7 cellular contexts compared by ENCODE assay signal in genomic region chr5:102681403-102681983, GRCh38.
DNase-seq lines count a peak whose midpoint lies in the region; ATAC-seq and TF ChIP-seq lines count a peak whose summit lies in the region.

No MANE protein-coding gene starts in this region.

- WGBS in adrenal gland, 4 donors, result 59 to 80% (median 68%) methylated on average over 2 of the region's 2 CpGs
- WGBS in right cardiac atrium, result 55% methylated on average over 2 of the region's 2 CpGs

- TF ChIP-seq CTCF in GM13976 (IDR thresholded peaks at IDR 0.05; ENCODE audit: borderline replicate concordance, control extremely low read depth, extremely low read depth, insufficient read depth, missing control alignments), result peak; percentile 85
- peak; percentile 57 for TF ChIP-seq CTCF in SU-DHL-6 (IDR thresholded peaks at IDR 0.05; ENCODE audit: insufficient read depth, low read length, poor library complexity, severe bottlenecking)
- TF ChIP-seq CTCF in adrenal gland (IDR thresholded peaks at IDR 0.05), result peak; percentile 64 to 84 (median 73)

- H3K9me2 ChIP-seq in SU-DHL-6 (replicated peaks; ENCODE audit: insufficient read depth, low read length), result no peaks in the 10 kb centered on the region

- no peak overlapping the region for H3K27ac ChIP-seq in SU-DHL-6 (ENCODE audit: low read depth, low read length)
- no peak overlapping the region for H3K27ac ChIP-seq in adrenal gland
- no peak overlapping the region for H3K27ac ChIP-seq in right cardiac atrium (ENCODE audit: low read length)

- intact Hi-C loops in adrenal gland (cut with DNase I) (no loop called here), right cardiac atrium (cut with DNase I) (loop anchor here in 1 of 4 donors (5.0 to 10.0 kb wide), 2 partner anchors 186 to 363 kb away; no protein-coding TSS in a partner anchor)

- H3K36me3 ChIP-seq in SU-DHL-6 (ENCODE audit: low read length), result no peaks in the 10 kb centered on the region
- H3K36me3 ChIP-seq in adrenal gland (replicated peaks in 1 of 2), result no peaks in the 10 kb centered on the region

- H3F3A ChIP-seq in SU-DHL-6 (ENCODE audit: insufficient read depth), result no peaks in the 10 kb centered on the region

- in situ Hi-C loops in GM13976 (cut with MboI; ENCODE audit: low sequenced_read_pairs, unreplicated experiment), result no loop called here

- H3K4me1 ChIP-seq in adrenal gland (replicated peaks in 1 of 2) (no peaks in the 10 kb centered on the region), right cardiac atrium (ENCODE audit: control insufficient read depth, insufficient read depth, low read length) (no peaks in the 10 kb centered on the region)

- H3K9ac ChIP-seq in SU-DHL-6 (ENCODE audit: low read length), result no peak overlapping the region

- no peaks in the 10 kb centered on the region for H3K27me3 ChIP-seq in SU-DHL-6 (ENCODE audit: low read length)
- no peaks in the 10 kb centered on the region for H3K27me3 ChIP-seq in adrenal gland
- H3K27me3 ChIP-seq in right cardiac atrium (ENCODE audit: control insufficient read depth, insufficient read depth), result no peaks in the 10 kb centered on the region

- no peak overlapping the region for H3K4me3 ChIP-seq in SU-DHL-6 (ENCODE audit: insufficient read depth, low read length, poor library complexity, severe bottlenecking)
- no peak overlapping the region for H3K4me3 ChIP-seq in adrenal gland
- H3K4me3 ChIP-seq in right cardiac atrium (ENCODE audit: low read length), result no peak overlapping the region
- H3K4me3 ChIP-seq in skeletal muscle cell (ENCODE audit: low read depth, low read length), result no peak overlapping the region

- no peak overlapping the region for H3K4me2 ChIP-seq in SU-DHL-6 (ENCODE audit: low read depth, low read length, poor library complexity, severe bottlenecking)

- no peak overlapping the region for H2AFZ ChIP-seq in SU-DHL-6 (ENCODE audit: low read depth, low read length, severe bottlenecking)

- ATAC-seq in HG02759 (IDR thresholded peaks at IDR 0.05; ENCODE audit: unreplicated experiment), result peak; percentile 99
- peak; percentile 77 to 86 for ATAC-seq in right cardiac atrium

- DNase-seq in GM13976 (ENCODE audit: low spot score) (peak; percentile 59), NCI-H1105 treated with DMSO at 0.1 percent for 48 hours (lab: John Stamatoyannopoulos, UW) (peak; percentile 54), adrenal gland (peak; percentile 70 to 86 (median 81)), right cardiac atrium (peak; percentile 72 to 83 (median 74)), skeletal muscle cell (ENCODE audit: low read depth) (peak; percentile 32)

- no peaks in the 10 kb centered on the region for H3K79me2 ChIP-seq in SU-DHL-6 (ENCODE audit: insufficient read depth, low read length)

- H3K9me3 ChIP-seq in SU-DHL-6 (ENCODE audit: insufficient read depth, low read length), result no peaks in the 10 kb centered on the region
- no peaks in the 10 kb centered on the region for H3K9me3 ChIP-seq in adrenal gland (replicated peaks in 1 of 3)
- no peaks in the 10 kb centered on the region for H3K9me3 ChIP-seq in right cardiac atrium (ENCODE audit: control insufficient read depth, low read length)

- H4K20me1 ChIP-seq in SU-DHL-6 (ENCODE audit: low read depth, low read length), result no peaks in the 10 kb centered on the region

- no peak for TF ChIP-seq POLR2A in adrenal gland (IDR thresholded peaks at IDR 0.05)
